22 cellular contexts compared by ENCODE assay signal in genomic region chr9:133608382-133608781, GRCh38. TPM values are rescaled to one million over a fixed set of nuclear protein-coding genes. Genes with fewer than 3 reads are reported as not detected.
DNase-seq lines count a peak whose midpoint lies in the region; ATAC-seq and TF ChIP-seq lines count a peak whose summit lies in the region.
"Had no signal": no experiment of that assay in that cellular context is flagged by ENCODE, and none has a peak within 500 bp of the region (broad histone marks: within the 10 kb centered on the region; RNA-seq: fewer than 3 reads in every experiment).

No MANE protein-coding gene starts in this region.

- H3K4me1 Mint-ChIP-seq in chondrocyte (ENCODE audit: low read depth) (peaks cover 5% of the 10 kb centered on the region), mesothelial cell of epicardium (no peaks in the 10 kb centered on the region)

- H3K23ac ChIP-seq in mesenchymal stem cell (ENCODE audit: low read length in 2 of 2), result no peak overlapping the region

- no peak for ATAC-seq in GM18873 (IDR thresholded peaks at IDR 0.05; ENCODE audit: low FRiP score, unreplicated experiment)
- ATAC-seq: A549; CD8-positive, alpha-beta T cell had no signal

- no peak overlapping the region for H3K27ac ChIP-seq in HUES64 (ENCODE audit: low read depth, low read length)
- no peak overlapping the region for H3K27ac ChIP-seq in mesenchymal stem cell (ENCODE audit: low read length, poor library complexity, severe bottlenecking)
- H3K27ac ChIP-seq: A549; BLaER1 treated with 17β-estradiol and CSF1 and Interleukin-3, amounts not matched to agents 10 nM and 100 nM; GM23248; KMS-11 had no signal

- DNase-seq in G401 (ENCODE audit: low spot score) (peak; percentile 2), chondrocyte (ENCODE audit: low spot score) (peak; percentile 19), mesothelial cell of epicardium (ENCODE audit: low spot score in 2 of 2, unreplicated experiment in 2 of 2) (no peak), DMS79 treated with DMSO at 0.1 percent for 48 hours (lab: John Stamatoyannopoulos, UW) (no peak), mesenchymal stem cell (no peak)
- DNase-seq: Calu3; CD8-positive, alpha-beta T cell; EL; GM23248; MV-4-11; NCI-H1694 treated with DMSO at 0.1 percent for 48 hours; NCI-H2227 treated with DMSO at 0.1 percent for 48 hours; NCI-H510A treated with DMSO at 0.1 percent for 48 hours; NCI-H82; SHP77 treated with DMSO at 0.1 percent for 48 hours; SK-N-SH had no signal

- no peaks in the 10 kb centered on the region for H3K9me3 Mint-ChIP-seq in chondrocyte (ENCODE audit: low read depth)
- no peaks in the 10 kb centered on the region for H3K9me3 Mint-ChIP-seq in mesothelial cell of epicardium
- H3K9me3 Mint-ChIP-seq: CD8-positive, alpha-beta T cell had no signal

- H2AK5ac ChIP-seq in mesenchymal stem cell (ENCODE audit: low read length, severe bottlenecking), result no peak overlapping the region

- no peak overlapping the region for H4K8ac ChIP-seq in mesenchymal stem cell (ENCODE audit: low read length)

- no peak overlapping the region for H3K14ac ChIP-seq in mesenchymal stem cell (ENCODE audit: low read length in 2 of 2)

- TF ChIP-seq CTCF in chondrocyte (IDR thresholded peaks at IDR 0.05) (no peak), mesothelial cell of epicardium (IDR thresholded peaks at IDR 0.05; ENCODE audit: unreplicated experiment) (no peak)

- H3K4me3 Mint-ChIP-seq in chondrocyte (ENCODE audit: unreplicated experiment) (no peak overlapping the region), mesothelial cell of epicardium (peak overlapping the region; percentile 31)
- H3K4me3 Mint-ChIP-seq: CD8-positive, alpha-beta T cell had no signal

- H2BK5ac ChIP-seq in mesenchymal stem cell (ENCODE audit: low read depth, low read length, poor library complexity, severe bottlenecking), result no peak overlapping the region

- H3K36me3 Mint-ChIP-seq in chondrocyte (ENCODE audit: low read depth), result no peaks in the 10 kb centered on the region
- H3K36me3 Mint-ChIP-seq in mesothelial cell of epicardium, result no peaks in the 10 kb centered on the region
- H3K36me3 Mint-ChIP-seq: CD8-positive, alpha-beta T cell had no signal

- H3K4me1 ChIP-seq in HUES64 (ENCODE audit: insufficient read depth, low read length), result no peaks in the 10 kb centered on the region
- peaks cover 5% of the 10 kb centered on the region for H3K4me1 ChIP-seq in mesenchymal stem cell (ENCODE audit: control insufficient read depth, insufficient read depth, low read depth, low read length)
- H3K4me1 ChIP-seq: A549 had no signal

- H3K36me3 ChIP-seq in HUES64 (ENCODE audit: insufficient read depth, low read length), result no peaks in the 10 kb centered on the region
- no peaks in the 10 kb centered on the region for H3K36me3 ChIP-seq in mesenchymal stem cell (ENCODE audit: control insufficient read depth in 1 of 2, insufficient read depth in 2 of 2, low read depth in 1 of 2, low read length in 2 of 2)
- H3K36me3 ChIP-seq: BLaER1 treated with 17β-estradiol and CSF1 and Interleukin-3, amounts not matched to agents 10 nM and 100 nM had no signal

- no peaks in the 10 kb centered on the region for H3K79me1 ChIP-seq in mesenchymal stem cell (replicated peaks; ENCODE audit: low read length, poor library complexity, severe bottlenecking)

- H2BK120ac ChIP-seq in mesenchymal stem cell (ENCODE audit: low read depth, low read length), result no peak overlapping the region

- no peak overlapping the region for H2AFZ ChIP-seq in mesenchymal stem cell (ENCODE audit: low read depth, low read length)
- H2AFZ ChIP-seq: GM23248 had no signal

- H3K9me3 ChIP-seq in HUES64 (ENCODE audit: insufficient read depth, low read depth, low read length) (no peaks in the 10 kb centered on the region), mesenchymal stem cell (ENCODE audit: control insufficient read depth, low read length) (no peaks in the 10 kb centered on the region)
- H3K9me3 ChIP-seq: A549; BLaER1 treated with 17β-estradiol and CSF1 and Interleukin-3, amounts not matched to agents 10 nM and 100 nM; SK-N-SH had no signal

- 75% methylated on average over 7 of the region's 7 CpGs for WGBS in HUES64
- WGBS in mesenchymal stem cell, result 63% methylated on average over 3 of the region's 7 CpGs

- no peak overlapping the region for H3K27ac Mint-ChIP-seq in chondrocyte (ENCODE audit: unreplicated experiment)
- no peak overlapping the region for H3K27ac Mint-ChIP-seq in mesothelial cell of epicardium
- H3K27ac Mint-ChIP-seq: CD8-positive, alpha-beta T cell had no signal

- H2BK12ac ChIP-seq in mesenchymal stem cell (ENCODE audit: low read length in 2 of 2), result no peak overlapping the region

- no peak overlapping the region for H3K4me2 ChIP-seq in mesenchymal stem cell (ENCODE audit: low read length, poor library complexity, severe bottlenecking)
- H3K4me2 ChIP-seq: KMS-11, SK-N-SH had no signal

- H3K18ac ChIP-seq in mesenchymal stem cell (ENCODE audit: low read depth in 1 of 2, low read length in 2 of 2), result no peak overlapping the region

- H3K27me3 ChIP-seq in HUES64 (ENCODE audit: insufficient read depth, low read length) (peaks cover 40% of the 10 kb centered on the region), mesenchymal stem cell (ENCODE audit: control insufficient read depth in 1 of 2, insufficient read depth in 1 of 2, low read length in 2 of 2) (peaks cover 82 to 92% of the 10 kb centered on the region in 2 experiments)

- H3K4me3 ChIP-seq in HUES64 (ENCODE audit: low read length) (peak overlapping the region; percentile 55; the same call in 1 of the 2 replicates), mesenchymal stem cell (ENCODE audit: insufficient read depth in 1 of 2, low read depth in 1 of 2, low read length in 2 of 2) (no peak overlapping the region)
- H3K4me3 ChIP-seq: A549; BLaER1 treated with 17β-estradiol and CSF1 and Interleukin-3, amounts not matched to agents 10 nM and 100 nM; GM23248 had no signal

- peaks cover 77% of the 10 kb centered on the region for H3K27me3 Mint-ChIP-seq in chondrocyte (ENCODE audit: low read depth)
- peaks cover 84% of the 10 kb centered on the region for H3K27me3 Mint-ChIP-seq in mesothelial cell of epicardium (ENCODE audit: low read depth)

- in situ Hi-C loops in G401 (cut with HindIII; ENCODE audit: low sequenced_read_pairs), result no loop called here

- H3K9ac ChIP-seq in HUES64 (ENCODE audit: low read depth, low read length) (no peak overlapping the region), mesenchymal stem cell (ENCODE audit: low read length) (no peak overlapping the region)
- H3K9ac ChIP-seq: BLaER1 treated with 17β-estradiol and CSF1 and Interleukin-3, amounts not matched to agents 10 nM and 100 nM; GM23248; KMS-11; SK-N-SH had no signal

- no peak overlapping the region for H2BK15ac ChIP-seq in mesenchymal stem cell (ENCODE audit: low read depth, poor library complexity, severe bottlenecking)

- no peak overlapping the region for H3K4ac ChIP-seq in mesenchymal stem cell (ENCODE audit: low read depth in 1 of 2, low read length in 2 of 2)

- no peak overlapping the region for H4K91ac ChIP-seq in mesenchymal stem cell (ENCODE audit: low read length)

RNA-seq across cellular contexts. Expression of gene FAM163B, which starts 0.8 kb away (rescaled TPM):
- total RNA-seq in G401 (2014; rRNA removed; shearing (Covaris generic)), result not detected in 2 replicates
- polyA plus RNA-seq in HUES64 (2013, experiment 1 of 2), result 0.25 TPM
- polyA plus RNA-seq in HUES64 (2013, experiment 2 of 2), result 0.95 TPM
- total RNA-seq in chondrocyte (not detected in 3 replicates), mesothelial cell of epicardium (0.22 to 0.72 TPM (median 0.72 TPM) in 3 replicates)
- 0.07 TPM for polyA plus RNA-seq in mesenchymal stem cell (2013, experiment 1 of 2)
- 0.10 TPM for polyA plus RNA-seq in mesenchymal stem cell (2013, experiment 2 of 2)
- total RNA-seq: Calu3; CD8-positive, alpha-beta T cell; GM23248 had no signal
- polyA plus RNA-seq: A549, GM23248 had no signal

RNA-seq across cellular contexts. Expression of gene DBH, which starts 27.8 kb away (rescaled TPM):
- total RNA-seq in G401 (2014; rRNA removed; shearing (Covaris generic)), result not detected in 2 replicates
- polyA plus RNA-seq in HUES64 (2013, experiment 1 of 2), result 0.15 TPM
- 0.51 TPM for polyA plus RNA-seq in HUES64 (2013, experiment 2 of 2)
- not detected in 3 replicates for total RNA-seq in chondrocyte
- total RNA-seq in mesothelial cell of epicardium, result not detected in 3 replicates
- not detected for polyA plus RNA-seq in mesenchymal stem cell (2013, experiment 1 of 2)
- polyA plus RNA-seq in mesenchymal stem cell (2013, experiment 2 of 2), result not detected
- total RNA-seq: Calu3, GM23248, RPMI7951 had no signal
- polyA plus RNA-seq: A549, GM23248 had no signal

Comparison
In these comparisons a context has a peak if more than half of its experiments do, and no peak if none do; other contexts are left out.
1. DNase-seq: peak in G401 (single experiment) and chondrocyte (single experiment); none in mesothelial cell of epicardium (0 of 2), DMS79 treated with DMSO at 0.1 percent for 48 hours (single experiment) and mesenchymal stem cell (single experiment).